Comparison of ENCODE assay signal across 35 cellular contexts in the genomic region with DNA sequence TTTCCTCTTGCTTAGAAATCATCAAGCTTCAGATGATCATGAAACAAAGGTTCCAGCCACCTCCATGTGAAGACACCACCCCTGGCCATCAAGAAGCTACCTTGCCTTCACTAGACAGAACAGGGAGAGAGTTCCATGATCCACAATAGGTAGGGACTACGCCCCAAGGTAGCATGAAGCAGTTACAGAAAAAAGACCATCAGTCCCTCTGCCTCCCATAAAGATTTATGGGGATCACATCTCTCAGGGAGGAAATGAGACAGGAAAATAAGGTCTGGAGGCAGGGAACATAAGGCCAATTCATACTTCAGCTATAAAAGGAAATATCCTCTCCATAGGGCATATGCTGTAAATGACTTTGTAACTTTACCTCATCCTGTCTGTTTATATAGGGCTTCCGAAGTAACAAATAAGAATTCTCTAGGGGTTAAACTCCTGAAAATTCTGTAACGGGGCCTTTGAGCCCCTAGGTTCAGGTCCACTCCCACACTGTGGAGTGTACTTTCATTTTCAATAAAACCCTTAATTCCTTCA.
"Had no signal": no experiment of that assay in that cellular context is flagged by ENCODE, and none has a peak within 500 bp of the region (broad histone marks: within the 10 kb centered on the region; RNA-seq: fewer than 3 reads in every experiment).

No MANE protein-coding gene starts in this region.

- DNase-seq: activated B cell treated with CpG ODN at 0.5 μM for 24 hours; activated CD4-positive, alpha-beta memory T cell treated with anti-CD3 and anti-CD28 coated beads, Interleukin-2, amount 10 ng/mL, durations not matched to agents 7 days and 5 days; activated CD4-positive, alpha-beta T cell treated with anti-CD3 and anti-CD28 coated beads for 36 hours; activated CD4-positive, alpha-beta T cell treated with anti-CD3 and anti-CD28 coated beads, Interleukin-2, amount 10 ng/mL, durations not matched to agents 7 days and 5 days; activated CD4-positive, alpha-beta T cell treated with anti-CD3 and anti-CD28 coated beads, Interleukin-2, amount 50 U/mL, for 4 hours; activated CD8-positive, alpha-beta memory T cell treated with anti-CD3 and anti-CD28 coated beads, Interleukin-2, amount 50 U/mL, for 48 hours; activated gamma-delta T cell; activated naive CD4-positive, alpha-beta T cell; activated naive CD4-positive, alpha-beta T cell treated with anti-CD3 and anti-CD28 coated beads, Interleukin-2, amount 10 ng/mL, durations not matched to agents 7 days and 5 days; activated naive CD8-positive, alpha-beta T cell treated with anti-CD3 and anti-CD28 coated beads for 36 hours; activated naive CD8-positive, alpha-beta T cell treated with anti-CD3 and anti-CD28 coated beads, Interleukin-2, amount 50 U/mL, for 24 hours; activated T-cell treated with anti-CD3 and anti-CD28 coated beads for 4 hours; activated T-cell treated with anti-CD3 and anti-CD28 coated beads, Interleukin-2, amount 50 U/mL, for 24 hours; activated T-cell treated with anti-CD3 and anti-CD28 coated beads, Interleukin-2, amount 50 U/mL, for 72 hours; adrenal gland; amygdala; aorta; body of pancreas; caudate nucleus; cerebellar nuclear complex; cortex of kidney; dermis blood vessel endothelial cell; effector CD4-positive, alpha-beta T cell; effector memory CD8-positive, alpha-beta T cell; erythroblast; foreskin melanocyte; SW 1271; T-helper 1 cell; T-helper 17 cell; T1000; WERI-Rb-1 had no signal

- H3K27me3 ChIP-seq: adrenal gland, body of pancreas had no signal

- H3K9me3 Mint-ChIP-seq: activated B cell treated with CpG ODN at 0.5 μM for 24 hours; activated CD4-positive, alpha-beta memory T cell treated with anti-CD3 and anti-CD28 coated beads, Interleukin-2, amount 10 ng/mL, durations not matched to agents 7 days and 5 days; activated CD4-positive, alpha-beta T cell treated with anti-CD3 and anti-CD28 coated beads, Interleukin-2, amount 10 ng/mL, durations not matched to agents 7 days and 5 days; activated naive CD4-positive, alpha-beta T cell treated with anti-CD3 and anti-CD28 coated beads, Interleukin-2, amount 10 ng/mL, durations not matched to agents 7 days and 5 days; activated naive CD8-positive, alpha-beta T cell treated with anti-CD3 and anti-CD28 coated beads for 36 hours; activated naive CD8-positive, alpha-beta T cell treated with anti-CD3 and anti-CD28 coated beads, Interleukin-2, amount 50 U/mL, for 24 hours; activated T-cell treated with anti-CD3 and anti-CD28 coated beads, Interleukin-2, amount 50 U/mL, for 24 hours; activated T-cell treated with anti-CD3 and anti-CD28 coated beads, Interleukin-2, amount 50 U/mL, for 72 hours; effector memory CD8-positive, alpha-beta T cell; T-helper 2 cell treated with Interferon-gamma antibody and Interleukin-4, amounts not matched to agents 5 μg/mL and 100 μg/mL, for 36 hours had no signal

- H3K4me1 Mint-ChIP-seq: activated B cell treated with CpG ODN at 0.5 μM for 24 hours; activated CD4-positive, alpha-beta memory T cell treated with anti-CD3 and anti-CD28 coated beads, Interleukin-2, amount 10 ng/mL, durations not matched to agents 7 days and 5 days; activated CD4-positive, alpha-beta T cell treated with anti-CD3 and anti-CD28 coated beads for 36 hours; activated naive CD4-positive, alpha-beta T cell treated with anti-CD3 and anti-CD28 coated beads, Interleukin-2, amount 10 ng/mL, durations not matched to agents 7 days and 5 days; activated naive CD8-positive, alpha-beta T cell treated with anti-CD3 and anti-CD28 coated beads for 36 hours; activated naive CD8-positive, alpha-beta T cell treated with anti-CD3 and anti-CD28 coated beads, Interleukin-2, amount 50 U/mL, for 24 hours; T-helper 17 cell had no signal

- ATAC-seq: activated CD4-positive, alpha-beta T cell treated with anti-CD3 and anti-CD28 coated beads for 36 hours; activated CD4-positive, CD25-positive, alpha-beta regulatory T cell treated with anti-CD3 and anti-CD28 coated beads, Interleukin-2, amount 50 U/mL, for 24 hours; activated naive CD8-positive, alpha-beta T cell treated with anti-CD3 and anti-CD28 coated beads, Interleukin-2, amount 50 U/mL, for 24 hours; activated T-cell treated with anti-CD3 and anti-CD28 coated beads, Interleukin-2, amount 50 U/mL, for 72 hours; body of pancreas; effector memory CD8-positive, alpha-beta T cell; gastroesophageal sphincter; T-helper 17 cell had no signal

- H3K27ac Mint-ChIP-seq: activated B cell treated with CpG ODN at 0.5 μM for 24 hours; activated CD4-positive, alpha-beta memory T cell treated with anti-CD3 and anti-CD28 coated beads, Interleukin-2, amount 10 ng/mL, durations not matched to agents 7 days and 5 days; activated CD4-positive, alpha-beta T cell treated with anti-CD3 and anti-CD28 coated beads for 36 hours; activated CD4-positive, alpha-beta T cell treated with anti-CD3 and anti-CD28 coated beads, Interleukin-2, amount 10 ng/mL, durations not matched to agents 7 days and 5 days; activated naive CD4-positive, alpha-beta T cell treated with anti-CD3 and anti-CD28 coated beads, Interleukin-2, amount 10 ng/mL, durations not matched to agents 7 days and 5 days; activated naive CD8-positive, alpha-beta T cell treated with anti-CD3 and anti-CD28 coated beads for 36 hours; activated naive CD8-positive, alpha-beta T cell treated with anti-CD3 and anti-CD28 coated beads, Interleukin-2, amount 50 U/mL, for 24 hours; activated T-cell treated with anti-CD3 and anti-CD28 coated beads, Interleukin-2, amount 50 U/mL, for 24 hours; activated T-cell treated with anti-CD3 and anti-CD28 coated beads, Interleukin-2, amount 50 U/mL, for 72 hours; effector memory CD8-positive, alpha-beta T cell; T-helper 17 cell; T-helper 2 cell treated with Interferon-gamma antibody and Interleukin-4, amounts not matched to agents 5 μg/mL and 100 μg/mL, for 36 hours had no signal

- H3K36me3 Mint-ChIP-seq: activated naive CD4-positive, alpha-beta T cell treated with anti-CD3 and anti-CD28 coated beads, Interleukin-2, amount 10 ng/mL, durations not matched to agents 7 days and 5 days; activated naive CD8-positive, alpha-beta T cell treated with anti-CD3 and anti-CD28 coated beads for 36 hours had no signal

- H3K4me1 ChIP-seq: adrenal gland, body of pancreas, esophagus muscularis mucosa, gastroesophageal sphincter had no signal

- H3K4me3 ChIP-seq: adrenal gland, body of pancreas, esophagus muscularis mucosa, gastroesophageal sphincter had no signal

- H3K27ac ChIP-seq: adrenal gland, body of pancreas, esophagus muscularis mucosa, gastroesophageal sphincter, WERI-Rb-1 had no signal

- H3K4me3 Mint-ChIP-seq: activated B cell treated with CpG ODN at 0.5 μM for 24 hours; activated CD4-positive, alpha-beta memory T cell treated with anti-CD3 and anti-CD28 coated beads, Interleukin-2, amount 10 ng/mL, durations not matched to agents 7 days and 5 days; activated CD4-positive, alpha-beta T cell treated with anti-CD3 and anti-CD28 coated beads for 36 hours; activated CD4-positive, alpha-beta T cell treated with anti-CD3 and anti-CD28 coated beads, Interleukin-2, amount 10 ng/mL, durations not matched to agents 7 days and 5 days; activated naive CD4-positive, alpha-beta T cell treated with anti-CD3 and anti-CD28 coated beads, Interleukin-2, amount 10 ng/mL, durations not matched to agents 7 days and 5 days; activated naive CD8-positive, alpha-beta T cell treated with anti-CD3 and anti-CD28 coated beads for 36 hours; activated naive CD8-positive, alpha-beta T cell treated with anti-CD3 and anti-CD28 coated beads, Interleukin-2, amount 50 U/mL, for 24 hours; activated T-cell treated with anti-CD3 and anti-CD28 coated beads, Interleukin-2, amount 50 U/mL, for 24 hours; activated T-cell treated with anti-CD3 and anti-CD28 coated beads, Interleukin-2, amount 50 U/mL, for 72 hours; effector memory CD8-positive, alpha-beta T cell; T-helper 17 cell; T-helper 2 cell treated with Interferon-gamma antibody and Interleukin-4, amounts not matched to agents 5 μg/mL and 100 μg/mL, for 36 hours had no signal

- H3K9me3 ChIP-seq: adrenal gland, body of pancreas, esophagus muscularis mucosa, gastroesophageal sphincter had no signal

- H3K36me3 ChIP-seq: adrenal gland, esophagus muscularis mucosa, gastroesophageal sphincter, WERI-Rb-1 had no signal
